In genomic region chr7:69670701-69671100, GRCh38 we compare ENCODE assay signal across 29 cellular contexts.
DNase-seq lines count a peak whose midpoint lies in the region; ATAC-seq and TF ChIP-seq lines count a peak whose summit lies in the region.
"Had no signal": no experiment of that assay in that cellular context is flagged by ENCODE, and none has a peak within 500 bp of the region (broad histone marks: within the 10 kb centered on the region; RNA-seq: fewer than 3 reads in every experiment).

No MANE protein-coding gene starts in this region.

- TF ChIP-seq CTCF in astrocyte of the spinal cord (IDR thresholded peaks at IDR 0.05; ENCODE audit: low read depth, low read length), result no peak
- no peak for TF ChIP-seq CTCF in omental fat pad (IDR thresholded peaks at IDR 0.05)

- H3K4me2 ChIP-seq in GM23248 (ENCODE audit: unreplicated experiment), result no peak overlapping the region
- H3K4me2 ChIP-seq: neural progenitor cell had no signal

- H3K27ac ChIP-seq in GM23248, result no peak overlapping the region
- H3K27ac ChIP-seq: adrenal gland, C4-2B, neural progenitor cell, prostate gland, SJCRH30, stomach, upper lobe of right lung had no signal

- H2AFZ ChIP-seq in GM23248, result no peak overlapping the region
- H2AFZ ChIP-seq: neural progenitor cell had no signal

- no peak overlapping the region for H3K9ac ChIP-seq in GM23248
- H3K9ac ChIP-seq: neural progenitor cell had no signal

- H3K9me3 Mint-ChIP-seq in activated naive CD8-positive, alpha-beta T cell treated with anti-CD3 and anti-CD28 coated beads for 36 hours, result no peaks in the 10 kb centered on the region
- H3K9me3 Mint-ChIP-seq: neural progenitor cell had no signal

- H3K36me3 ChIP-seq in GM23248 (ENCODE audit: low read depth), result no peaks in the 10 kb centered on the region
- H3K36me3 ChIP-seq: adrenal gland, neural progenitor cell, prostate gland, SJCRH30, stomach, upper lobe of right lung had no signal

- no peaks in the 10 kb centered on the region for H3K4me1 Mint-ChIP-seq in activated naive CD8-positive, alpha-beta T cell treated with anti-CD3 and anti-CD28 coated beads for 36 hours

- H3K27me3 Mint-ChIP-seq in activated naive CD8-positive, alpha-beta T cell treated with anti-CD3 and anti-CD28 coated beads for 36 hours, result peaks cover 10% of the 10 kb centered on the region

- no peaks in the 10 kb centered on the region for H3K36me3 Mint-ChIP-seq in activated naive CD8-positive, alpha-beta T cell treated with anti-CD3 and anti-CD28 coated beads for 36 hours

- H3K27me3 ChIP-seq in GM23248 (replicated peaks; ENCODE audit: insufficient read depth), result no peaks in the 10 kb centered on the region
- H3K27me3 ChIP-seq: adrenal gland, neural progenitor cell, SJCRH30, stomach, upper lobe of right lung had no signal

- no peaks in the 10 kb centered on the region for H3K9me2 ChIP-seq in GM23248 (ENCODE audit: insufficient read depth)

- H4K20me1 ChIP-seq in GM23248 (ENCODE audit: insufficient read depth), result no peaks in the 10 kb centered on the region

- H3K79me2 ChIP-seq in GM23248 (ENCODE audit: insufficient read depth), result no peaks in the 10 kb centered on the region

- H3K27ac Mint-ChIP-seq in activated naive CD8-positive, alpha-beta T cell treated with anti-CD3 and anti-CD28 coated beads for 36 hours, result no peak overlapping the region
- H3K27ac Mint-ChIP-seq: neural progenitor cell had no signal

- H3K9me3 ChIP-seq in GM23248 (ENCODE audit: low read depth), result no peaks in the 10 kb centered on the region
- H3K9me3 ChIP-seq: adrenal gland, prostate gland, SJCRH30, stomach, upper lobe of right lung had no signal

- 42% methylated on average over 4 of the region's 4 CpGs for WGBS in GM23248 (ENCODE audit: low coverage in 1 of 2, low lambda C conversion rate in 2 of 2, missing lambda C conversion rate in 2 of 2), 2 experiments

- H3K4me1 ChIP-seq in GM23248 (ENCODE audit: insufficient read depth), result peaks cover 4% of the 10 kb centered on the region; the same call in 1 of the 2 replicates
- H3K4me1 ChIP-seq: prostate gland, SJCRH30 had no signal

- H3K4me3 ChIP-seq in GM23248 (no peak overlapping the region), astrocyte of the spinal cord (ENCODE audit: low read depth, low read length) (no peak overlapping the region)
- H3K4me3 ChIP-seq: adrenal gland, neural progenitor cell, prostate gland, SJCRH30, stomach, upper lobe of right lung had no signal

- in situ Hi-C loops in GM23248 (cut with MboI), result no loop called here
- in situ Hi-C loops in astrocyte of the spinal cord (cut with HindIII; ENCODE audit: low sequenced_read_pairs), result no loop called here

- DNase-seq in AG08395 (ENCODE audit: low spot score) (peak; percentile 26), GM23248 (peak; percentile 49), astrocyte of the spinal cord (ENCODE audit: low read depth, low spot score) (peak; percentile 65), omental fat pad (ENCODE audit: low spot score) (no peak), EL (no peak), OCI-M2 (lab: John Stamatoyannopoulos, UW; ENCODE audit: unreplicated experiment) (no peak), superior temporal gyrus (ENCODE audit: extremely low spot score) (no peak)
- DNase-seq in activated naive CD8-positive, alpha-beta T cell treated with anti-CD3 and anti-CD28 coated beads for 36 hours, result no peak
- DNase-seq: activated CD4-positive, alpha-beta T cell treated with anti-CD3 and anti-CD28 coated beads for 1 hour; activated CD8-positive, alpha-beta memory T cell treated with anti-CD3 and anti-CD28 coated beads for 24 hours; activated gamma-delta T cell; activated T-cell treated with anti-CD3 and anti-CD28 coated beads, Interleukin-2, amount 50 U/mL, for 1 hour; dermis blood vessel endothelial cell; glutamatergic neuron; kidney glomerular epithelial cell; mammary epithelial cell; NCI-H1105; NCI-H2029 treated with DMSO at 0.1 percent for 48 hours; NCI-H446 treated with DMSO at 0.1 percent for 48 hours; NK-92 treated with Interleukin-12 subunit alpha and Interleukin-12 subunit beta, amount 100 ng/mL, for 24 hours; stimulated activated CD8-positive, alpha-beta memory T cell treated with anti-CD3 and anti-CD28 coated beads, Interleukin-4, amount 100 ng/mL, for 48 hours; stomach; T-helper 1 cell; upper lobe of right lung had no signal

- no peak overlapping the region for H3K4me3 Mint-ChIP-seq in activated naive CD8-positive, alpha-beta T cell treated with anti-CD3 and anti-CD28 coated beads for 36 hours
- H3K4me3 Mint-ChIP-seq: neural progenitor cell had no signal

- H3F3A ChIP-seq in GM23248 (ENCODE audit: insufficient read depth), result no peaks in the 10 kb centered on the region; the same call in 1 of the 2 replicates

- ATAC-seq in omental fat pad (ENCODE audit: low FRiP score), result peak; percentile 65

Comparison
In these comparisons a context has a peak if more than half of its experiments do, and no peak if none do; other contexts are left out.
1. DNase-seq: peak in AG08395 (single experiment), GM23248 (single experiment) and astrocyte of the spinal cord (single experiment); none in omental fat pad (single experiment), activated naive CD8-positive, alpha-beta T cell treated with anti-CD3 and anti-CD28 coated beads for 36 hours (single experiment), EL (single experiment), OCI-M2 (single experiment) and superior temporal gyrus (single experiment).